Comparison of ENCODE assay signal across 14 cellular contexts in genomic region chr10:1679821-1680650, GRCh38. TPM values are rescaled to one million over a fixed set of nuclear protein-coding genes. Genes with fewer than 3 reads are reported as not detected.
"Had no signal": no experiment of that assay in that cellular context is flagged by ENCODE, and none has a peak within 500 bp of the region (broad histone marks: within the 10 kb centered on the region; RNA-seq: fewer than 3 reads in every experiment).

No MANE protein-coding gene starts in this region.

- H3K4me3 Mint-ChIP-seq: activated T-cell treated with anti-CD3 and anti-CD28 coated beads, Interleukin-2, amount 50 U/mL, for 72 hours; nephron progenitor cell; T-helper 1 cell treated with Interleukin-12 subunit alpha and Interleukin-12 subunit beta and Interleukin-4 antibody, amounts not matched to agents 30 μg/mL and 1 μg/mL, for 36 hours had no signal

- H3K9me3 Mint-ChIP-seq: activated T-cell treated with anti-CD3 and anti-CD28 coated beads, Interleukin-2, amount 50 U/mL, for 72 hours; T-helper 1 cell treated with Interleukin-12 subunit alpha and Interleukin-12 subunit beta and Interleukin-4 antibody, amounts not matched to agents 30 μg/mL and 1 μg/mL, for 36 hours had no signal

- H3K36me3 ChIP-seq: ascending aorta, colonic mucosa, gastroesophageal sphincter, left lung, ovary, suprapubic skin, upper lobe of left lung had no signal

- H3K27ac Mint-ChIP-seq: activated T-cell treated with anti-CD3 and anti-CD28 coated beads, Interleukin-2, amount 50 U/mL, for 72 hours; nephron progenitor cell; T-helper 1 cell treated with Interleukin-12 subunit alpha and Interleukin-12 subunit beta and Interleukin-4 antibody, amounts not matched to agents 30 μg/mL and 1 μg/mL, for 36 hours had no signal

- DNase-seq: activated CD8-positive, alpha-beta memory T cell treated with anti-CD3 and anti-CD28 coated beads, Interleukin-2, amount 50 U/mL, for 4 hours; activated T-cell treated with anti-CD3 and anti-CD28 coated beads, Interleukin-2, amount 50 U/mL, for 72 hours; colonic mucosa; left lung; nephron progenitor cell; ovary; stimulated activated CD4-positive, alpha-beta T cell treated with anti-CD3 and anti-CD28 coated beads, Interleukin-2, amount 100 ng/mL, for 48 hours; stimulated activated naive CD8-positive, alpha-beta T cell treated with anti-CD3 and anti-CD28 coated beads, Interleukin-15, Interleukin-2, amounts not matched to agents 100 U/mL and 50 U/mL, for 24 hours; upper lobe of left lung had no signal

- H3K4me1 ChIP-seq: ascending aorta, colonic mucosa, gastroesophageal sphincter, left lung, suprapubic skin, upper lobe of left lung had no signal

- H3K9me3 ChIP-seq: ascending aorta, colonic mucosa, gastroesophageal sphincter, left lung, ovary, suprapubic skin, upper lobe of left lung had no signal

- H3K27me3 ChIP-seq: ascending aorta, colonic mucosa, ovary, upper lobe of left lung had no signal

- H3K4me3 ChIP-seq: ascending aorta, colonic mucosa, gastroesophageal sphincter, left lung, ovary, suprapubic skin, upper lobe of left lung had no signal

- H3K27ac ChIP-seq: ascending aorta, colonic mucosa, gastroesophageal sphincter, left lung, ovary, suprapubic skin, upper lobe of left lung had no signal

RNA-seq across cellular contexts. Expression of gene ADARB2, which starts 57.3 kb away (rescaled TPM):
- total RNA-seq: ascending aorta, fibroblast of lung had no signal
- polyA plus RNA-seq: fibroblast of lung had no signal
